In genomic region chr3:135169651-135170050, GRCh38 we compare ENCODE assay signal across 1 cellular context.
TF ChIP-seq lines count a peak whose summit lies in the region.

No MANE protein-coding gene starts in this region.

TF ChIP-seq in HepG2, 621 proteins besides CTCF, POLR2A, EP300 and RAD21 (continued from another document):
- TF ChIP-seq ELF4 (CRISPR knock-in tag; IDR thresholded peaks at IDR 0.05; ENCODE audit: borderline replicate concordance) (no peak), CBX5 (CRISPR knock-in tag; IDR thresholded peaks at IDR 0.05; ENCODE audit: borderline replicate concordance) (no peak)
- TF ChIP-seq, protein P1, sequence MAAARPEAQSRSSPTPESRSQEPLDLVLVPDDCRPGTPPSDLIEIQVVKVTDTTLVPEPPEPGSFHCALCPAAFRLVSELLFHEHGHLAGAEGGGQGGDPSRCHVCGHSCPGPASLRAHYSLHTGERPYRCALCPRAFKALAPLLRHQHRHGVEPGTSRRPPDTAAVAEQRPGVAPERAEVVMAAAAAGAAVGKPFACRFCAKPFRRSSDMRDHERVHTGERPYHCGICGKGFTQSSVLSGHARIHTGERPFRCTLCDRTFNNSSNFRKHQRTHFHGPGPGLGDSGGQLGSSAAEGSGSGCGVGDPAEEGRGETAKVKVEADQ (CRISPR knock-in tag; IDR thresholded peaks at IDR 0.05; ENCODE audit: borderline replicate concordance) = no peak
